8 cellular contexts compared by ENCODE assay signal in genomic region chr9:128634651-128635262, GRCh38. TPM values are rescaled to one million over a fixed set of nuclear protein-coding genes. Genes with fewer than 3 reads are reported as not detected.
DNase-seq lines count a peak whose midpoint lies in the region; ATAC-seq and TF ChIP-seq lines count a peak whose summit lies in the region.

No MANE protein-coding gene starts in this region.

- H3K9me3 ChIP-seq in HUES48 (ENCODE audit: control insufficient read depth, insufficient read depth, low read length) (no peaks in the 10 kb centered on the region), breast epithelium (no peaks in the 10 kb centered on the region), right lobe of liver (no peaks in the 10 kb centered on the region)

- no peaks in the 10 kb centered on the region for H3K27me3 Mint-ChIP-seq in stimulated activated naive B cell treated with anti-CD40 and anti-IgM and Interleukin-4, amounts not matched to agents 10 μg/mL and 1 μg/mL and 100 μg/mL, for 72 hours

- H3K4me3 ChIP-seq in HUES48 (ENCODE audit: low read depth, low read length) = no peak overlapping the region
- peak overlapping the region in 2 of 3 donors; percentile 20 to 53 for H3K4me3 ChIP-seq in breast epithelium
- peak overlapping the region; percentile 17 to 54 (median 46) for H3K4me3 ChIP-seq in right lobe of liver

- TF ChIP-seq CTCF in breast epithelium (IDR thresholded peaks at IDR 0.05) (no peak), right lobe of liver (IDR thresholded peaks at IDR 0.05) (no peak)

- DNase-seq in breast epithelium (ENCODE audit: low spot score in 2 of 2) (no peak), right lobe of liver (peak; percentile 36 to 65 (median 54)), erythroblast (lab: John Stamatoyannopoulos, UW) (no peak)
- no peak for DNase-seq in stimulated activated naive B cell treated with anti-CD40 and anti-IgM and Interleukin-4, amounts not matched to agents 10 μg/mL and 1 μg/mL and 100 μg/mL, for 72 hours
- DNase-seq in effector CD8-positive, alpha-beta T cell (lab: John Stamatoyannopoulos, UW) = no peak

- no peaks in the 10 kb centered on the region for H3K4me1 Mint-ChIP-seq in stimulated activated naive B cell treated with anti-CD40 and anti-IgM and Interleukin-4, amounts not matched to agents 10 μg/mL and 1 μg/mL and 100 μg/mL, for 72 hours

- H3K9me3 Mint-ChIP-seq in stimulated activated naive B cell treated with anti-CD40 and anti-IgM and Interleukin-4, amounts not matched to agents 10 μg/mL and 1 μg/mL and 100 μg/mL, for 72 hours = no peaks in the 10 kb centered on the region

- H3K36me3 Mint-ChIP-seq in stimulated activated naive B cell treated with anti-CD40 and anti-IgM and Interleukin-4, amounts not matched to agents 10 μg/mL and 1 μg/mL and 100 μg/mL, for 72 hours = peaks cover 40 to 48% of the 10 kb centered on the region in 2 donors

- 40% methylated on average over 1 of the region's 26 CpGs for WGBS in right lobe of liver (ENCODE audit: insufficient coverage, low coverage, low lambda C conversion rate, missing lambda C conversion rate)

- H3K9ac ChIP-seq in HUES48 (ENCODE audit: low read depth, low read length) = no peak overlapping the region

- TF ChIP-seq POLR2A in breast epithelium (IDR thresholded peaks at IDR 0.05) = no peak
- no peak for TF ChIP-seq POLR2A in right lobe of liver (IDR thresholded peaks at IDR 0.05)
- no peak for TF ChIP-seq POLR2A in erythroblast (IDR thresholded peaks at IDR 0.05; ENCODE audit: low read length)

- H3K36me3 ChIP-seq in HUES48 (ENCODE audit: control insufficient read depth, insufficient read depth, low read length) = peaks cover 70% of the 10 kb centered on the region
- no peaks in the 10 kb centered on the region for H3K36me3 ChIP-seq in breast epithelium
- peaks cover 0 to 43% (median 16%) of the 10 kb centered on the region in 4 donors for H3K36me3 ChIP-seq in right lobe of liver

- no peak for ATAC-seq in right lobe of liver
- ATAC-seq in stimulated activated naive B cell treated with anti-CD40 and anti-IgM and Interleukin-4, amounts not matched to agents 10 μg/mL and 1 μg/mL and 100 μg/mL, for 72 hours (replicated peaks) = peak; percentile 10 to 13
- no peak for ATAC-seq in HG03460 (IDR thresholded peaks at IDR 0.05; ENCODE audit: unreplicated experiment)
- no peak for ATAC-seq in HG02970 (IDR thresholded peaks at IDR 0.05; ENCODE audit: low FRiP score, unreplicated experiment)

- H3K4me3 Mint-ChIP-seq in stimulated activated naive B cell treated with anti-CD40 and anti-IgM and Interleukin-4, amounts not matched to agents 10 μg/mL and 1 μg/mL and 100 μg/mL, for 72 hours = no peak overlapping the region

- H3K27ac Mint-ChIP-seq in stimulated activated naive B cell treated with anti-CD40 and anti-IgM and Interleukin-4, amounts not matched to agents 10 μg/mL and 1 μg/mL and 100 μg/mL, for 72 hours = peak overlapping the region; percentile 65

- H3K27ac ChIP-seq in HUES48 (ENCODE audit: low read depth, low read length) (peak overlapping the region; percentile 91), breast epithelium (peak overlapping the region; percentile 97), right lobe of liver (peak overlapping the region in 2 of 3 donors; percentile 48 to 80)

- intact Hi-C loops in breast epithelium (cut with DNase I; ENCODE audit: low total_unique reads) = no loop called here
- intact Hi-C loops in right lobe of liver (cut with DNase I) = loop anchor here (10.0 kb wide), 2 partner anchors 140 to 200 kb away; no protein-coding TSS in a partner anchor

- peaks cover 7% of the 10 kb centered on the region for H3K4me1 ChIP-seq in HUES48 (ENCODE audit: control insufficient read depth, insufficient read depth, low read length)
- H3K4me1 ChIP-seq in breast epithelium = peaks cover 6 to 19% of the 10 kb centered on the region in 2 donors
- peaks cover 0 to 12% (median 3%) of the 10 kb centered on the region in 4 donors for H3K4me1 ChIP-seq in right lobe of liver

- no peaks in the 10 kb centered on the region for H3K27me3 ChIP-seq in HUES48 (ENCODE audit: control insufficient read depth, insufficient read depth, low read length)
- H3K27me3 ChIP-seq in breast epithelium = no peaks in the 10 kb centered on the region
- no peaks in the 10 kb centered on the region for H3K27me3 ChIP-seq in right lobe of liver

RNA-seq across cellular contexts. Expression of gene DYNC2I2, which starts 21.9 kb away (rescaled TPM):
- total RNA-seq in breast epithelium (10 to 100 TPM; 23.7 to 67.0 (median 54.1) TPM), right lobe of liver (10 to 100 TPM; 11.8 to 23.9 (median 18.8) TPM)

RNA-seq across cellular contexts. Expression of gene SET, which starts 54.3 kb away (rescaled TPM):
- 100 to 1,000 TPM; 142 to 168 (median 158) TPM for total RNA-seq in breast epithelium
- total RNA-seq in right lobe of liver = 100 to 1,000 TPM in 2 of 6 experiments, 10 to 100 TPM in 4; 57.4 to 110 (median 82.6) TPM

Comparison
In these comparisons a context has a peak if more than half of its experiments do, and no peak if none do; other contexts are left out.
1. DNase-seq: peak in right lobe of liver (3 of 3); none in breast epithelium (0 of 2), stimulated activated naive B cell treated with anti-CD40 and anti-IgM and Interleukin-4, amounts not matched to agents 10 μg/mL and 1 μg/mL and 100 μg/mL, for 72 hours (single experiment), effector CD8-positive, alpha-beta T cell (single experiment) and erythroblast (0 of 2).
2. ATAC-seq: peak in stimulated activated naive B cell treated with anti-CD40 and anti-IgM and Interleukin-4, amounts not matched to agents 10 μg/mL and 1 μg/mL and 100 μg/mL, for 72 hours (2 of 2); none in right lobe of liver (0 of 4), HG03460 (single experiment) and HG02970 (single experiment).
3. Peak in every context shown above with its lines, with median percentiles within 50 percentile points of each other: H3K27ac ChIP-seq.